ENCODE assay signal across 29 cellular contexts in genomic region chr15:71957026-71957425, GRCh38.
"Had no signal": no experiment of that assay in that cellular context is flagged by ENCODE, and none has a peak within 500 bp of the region (broad histone marks: within the 10 kb centered on the region; RNA-seq: fewer than 3 reads in every experiment).

No MANE protein-coding gene starts in this region.

- H3K9me3 Mint-ChIP-seq: dendritic cell treated with granulocyte-macrophage colony-stimulating factor and Interleukin-4, amounts not matched to agents 40 ng/mL and 50 ng/mL, for 4 days; endodermal cell; naive thymus-derived CD4-positive, alpha-beta T cell; nephron; neural progenitor cell; stimulated activated naive B cell treated with anti-CD40 and anti-IgM and Interleukin-4, amounts not matched to agents 10 μg/mL and 1 μg/mL and 100 μg/mL, for 72 hours; stimulated activated naive CD8-positive, alpha-beta T cell treated with anti-CD3 and anti-CD28 coated beads, Interleukin-15, Interleukin-2, amounts not matched to agents 100 ng/mL and 50 ng/mL, for 24 hours had no signal

- H3K9me3 ChIP-seq: colonic mucosa, gastrocnemius medialis, heart left ventricle, left lung, ovary, psoas muscle, sigmoid colon, transverse colon, vagina had no signal

- H3K4me1 Mint-ChIP-seq: nephron; neural progenitor cell; stimulated activated naive B cell treated with anti-CD40 and anti-IgM and Interleukin-4, amounts not matched to agents 10 μg/mL and 1 μg/mL and 100 μg/mL, for 72 hours had no signal

- H3K79me2 ChIP-seq: hepatocyte had no signal

- H3K27me3 ChIP-seq: colonic mucosa, gastrocnemius medialis, heart left ventricle, hepatocyte, left lung, neural progenitor cell, ovary, sigmoid colon, transverse colon, vagina had no signal

- H3K27ac ChIP-seq: colonic mucosa, epithelial cell of prostate, gastrocnemius medialis, heart left ventricle, hepatocyte, left lung, neural progenitor cell, ovary, psoas muscle, sigmoid colon, transverse colon, vagina had no signal

- H3K4me3 ChIP-seq: colonic mucosa, gastrocnemius medialis, heart left ventricle, hepatocyte, left lung, neural progenitor cell, ovary, psoas muscle, sigmoid colon, transverse colon, vagina had no signal

- H2AFZ ChIP-seq: hepatocyte, neural progenitor cell had no signal

- H3K27ac Mint-ChIP-seq: dendritic cell treated with granulocyte-macrophage colony-stimulating factor and Interleukin-4, amounts not matched to agents 40 ng/mL and 50 ng/mL, for 4 days; endodermal cell; naive thymus-derived CD4-positive, alpha-beta T cell; nephron; neural progenitor cell; stimulated activated naive B cell treated with anti-CD40 and anti-IgM and Interleukin-4, amounts not matched to agents 10 μg/mL and 1 μg/mL and 100 μg/mL, for 72 hours; stimulated activated naive CD8-positive, alpha-beta T cell treated with anti-CD3 and anti-CD28 coated beads, Interleukin-15, Interleukin-2, amounts not matched to agents 100 ng/mL and 50 ng/mL, for 24 hours had no signal

- H3K4me3 Mint-ChIP-seq: dendritic cell treated with granulocyte-macrophage colony-stimulating factor and Interleukin-4, amounts not matched to agents 40 ng/mL and 50 ng/mL, for 4 days; endodermal cell; naive thymus-derived CD4-positive, alpha-beta T cell; nephron; neural progenitor cell; stimulated activated naive B cell treated with anti-CD40 and anti-IgM and Interleukin-4, amounts not matched to agents 10 μg/mL and 1 μg/mL and 100 μg/mL, for 72 hours; stimulated activated naive CD8-positive, alpha-beta T cell treated with anti-CD3 and anti-CD28 coated beads, Interleukin-15, Interleukin-2, amounts not matched to agents 100 ng/mL and 50 ng/mL, for 24 hours had no signal

- H3K9ac ChIP-seq: neural progenitor cell had no signal

- H3K4me1 ChIP-seq: colonic mucosa, left lung, neural progenitor cell, psoas muscle, sigmoid colon, transverse colon, vagina had no signal

- H3K4me2 ChIP-seq: hepatocyte, neural progenitor cell had no signal

- H3K36me3 ChIP-seq: colonic mucosa, gastrocnemius medialis, ovary, vagina had no signal

- H3K27me3 Mint-ChIP-seq: dendritic cell treated with granulocyte-macrophage colony-stimulating factor and Interleukin-4, amounts not matched to agents 40 ng/mL and 50 ng/mL, for 4 days; naive thymus-derived CD4-positive, alpha-beta T cell; stimulated activated naive B cell treated with anti-CD40 and anti-IgM and Interleukin-4, amounts not matched to agents 10 μg/mL and 1 μg/mL and 100 μg/mL, for 72 hours; stimulated activated naive CD8-positive, alpha-beta T cell treated with anti-CD3 and anti-CD28 coated beads, Interleukin-15, Interleukin-2, amounts not matched to agents 100 ng/mL and 50 ng/mL, for 24 hours had no signal

- ATAC-seq: esophagus mucosa; gastrocnemius medialis; heart left ventricle; left cardiac atrium; left lung; naive thymus-derived CD4-positive, alpha-beta T cell; right cardiac atrium; stimulated activated naive B cell treated with anti-CD40 and anti-IgM and Interleukin-4, amounts not matched to agents 10 μg/mL and 1 μg/mL and 100 μg/mL, for 72 hours had no signal

- DNase-seq: colonic mucosa; effector CD8-positive, alpha-beta T cell; endodermal cell; gastrocnemius medialis; heart left ventricle; left cardiac atrium; left lung; mesendoderm; midbrain; naive thymus-derived CD4-positive, alpha-beta T cell; occipital lobe; ovary; posterior cingulate gyrus; psoas muscle; right cardiac atrium; sigmoid colon; small intestine; stimulated activated CD4-positive, alpha-beta T cell treated with anti-CD3 and anti-CD28 coated beads, Interleukin-15, amount 100 ng/mL, for 24 hours; stimulated activated CD4-positive, alpha-beta T cell treated with anti-CD3 and anti-CD28 coated beads, Interleukin-2, amount 100 ng/mL, for 48 hours; stimulated activated naive B cell treated with anti-CD40 and anti-IgM and Interleukin-4, amounts not matched to agents 10 μg/mL and 1 μg/mL and 100 μg/mL, for 72 hours; transverse colon had no signal
